ENCODE assay signal across 17 cellular contexts in genomic region chr2:61005736-61006135, GRCh38. TPM values are rescaled to one million over a fixed set of nuclear protein-coding genes. Genes with fewer than 3 reads are reported as not detected.
DNase-seq lines count a peak whose midpoint lies in the region; ATAC-seq, FAIRE-seq and TF ChIP-seq lines count a peak whose summit lies in the region.
"Had no signal": no experiment of that assay in that cellular context is flagged by ENCODE, and none has a peak within 500 bp of the region (broad histone marks: within the 10 kb centered on the region; RNA-seq: fewer than 3 reads in every experiment).

No MANE protein-coding gene starts in this region.

- peak; percentile 35 for DNase-seq in DMS53 (lab: John Stamatoyannopoulos, UW)
- DNase-seq in DMS53 treated with DMSO at 0.1 percent for 48 hours (lab: John Stamatoyannopoulos, UW; ENCODE audit: unreplicated experiment) = no peak
- no peak for DNase-seq in A549 (ENCODE audit: low read depth in 1 of 2, low spot score in 1 of 2)
- DNase-seq in Karpas-422 = no peak
- DNase-seq in body of pancreas = no peak
- no peak for DNase-seq in amniotic stem cell (lab: John Stamatoyannopoulos, UW)
- no peak for DNase-seq in ureter (ENCODE audit: low spot score)
- DNase-seq: CD4-positive, alpha-beta memory T cell; DMS153; DND-41; EL; GM23248; H7 had no signal

- WGBS in A549 (ENCODE audit: missing lambda C conversion rate) = 79% methylated on average over 3 of the region's 3 CpGs
- 62 to 66% methylated on average over 3 of the region's 3 CpGs for WGBS in body of pancreas, 2 donors

- peak overlapping the region; percentile 46 for H2AFZ ChIP-seq in Karpas-422 (ENCODE audit: low read length)
- H2AFZ ChIP-seq: GM23248 had no signal

- H3K4me2 ChIP-seq in A549 = peak overlapping the region; percentile 61
- H3K4me2 ChIP-seq in Karpas-422 (ENCODE audit: low read depth, low read length, poor library complexity, severe bottlenecking) = no peak overlapping the region
- H3K4me2 ChIP-seq: BLaER1 had no signal

- H3K9me3 ChIP-seq in A549 (no peaks in the 10 kb centered on the region), Karpas-422 (ENCODE audit: low read length) (no peaks in the 10 kb centered on the region), body of pancreas (no peaks in the 10 kb centered on the region)
- H3K9me3 ChIP-seq: BLaER1 had no signal

- intact Hi-C loops in body of pancreas (cut with DNase I) = loop anchor here (10.0 kb wide), 1 partner anchor 211 kb away; no protein-coding TSS in a partner anchor

- no peak for FAIRE-seq in A549 (lab: Jason Lieb, UNC)
- FAIRE-seq: GM12878, GM19239 had no signal

- ATAC-seq in A549 (no peak), body of pancreas (no peak), HG02642 (IDR thresholded peaks at IDR 0.05; ENCODE audit: poor library complexity, unreplicated experiment) (no peak)
- ATAC-seq: GM12878 had no signal

- H4K20me1 ChIP-seq in Karpas-422 (ENCODE audit: insufficient read depth, low read depth, low read length) = no peaks in the 10 kb centered on the region
- H4K20me1 ChIP-seq: BLaER1 had no signal

- H3K27me3 ChIP-seq in Karpas-422 (ENCODE audit: low read length) (no peaks in the 10 kb centered on the region), body of pancreas (no peaks in the 10 kb centered on the region)
- H3K27me3 ChIP-seq: BLaER1 had no signal

- CTCF ChIA-PET in A549 (lab: Yijun Ruan, JAX) = interaction anchor here (0.7 to 2.6 kb wide), 5 partner anchors 10 to 298 kb away, joined by 3 to 21 read pairs (median 5); no protein-coding TSS in a partner anchor

- no peak overlapping the region for H3K9ac ChIP-seq in Karpas-422 (ENCODE audit: low read length)
- H3K9ac ChIP-seq: BLaER1, GM23248 had no signal

- H3K4me3 ChIP-seq in A549 = no peak overlapping the region; the same call in 2 of the 3 replicates
- H3K4me3 ChIP-seq in Karpas-422 (ENCODE audit: low read length) = no peak overlapping the region
- H3K4me3 ChIP-seq in body of pancreas = no peak overlapping the region
- H3K4me3 ChIP-seq: BLaER1, GM12878, GM23248 had no signal

- POLR2A ChIA-PET in A549 (lab: Yijun Ruan, JAX) = interaction anchor here (1.8 kb wide), 1 partner anchor 11 kb away, joined by 5 read pairs; no protein-coding TSS in a partner anchor

- no peak for TF ChIP-seq RAD21 in A549 (conservative IDR thresholded peaks at IDR 0.05 in 1 of 2, IDR thresholded peaks at IDR 0.05 in 1 of 2)

- H3K36me3 ChIP-seq in Karpas-422 (ENCODE audit: insufficient read depth, low read length) (no peaks in the 10 kb centered on the region), body of pancreas (replicated peaks in 1 of 2; ENCODE audit: insufficient read depth in 1 of 2, low read depth in 2 of 2) (no peaks in the 10 kb centered on the region)

- H3K4me1 ChIP-seq in A549 = peaks cover 18% of the 10 kb centered on the region
- peaks cover 11% of the 10 kb centered on the region for H3K4me1 ChIP-seq in Karpas-422 (ENCODE audit: low read length)
- peaks cover 23% of the 10 kb centered on the region for H3K4me1 ChIP-seq in body of pancreas
- H3K4me1 ChIP-seq: BLaER1 had no signal

- no peak for TF ChIP-seq EP300 in A549 (IDR thresholded peaks at IDR 0.05)

- no peaks in the 10 kb centered on the region for H3K79me2 ChIP-seq in Karpas-422 (ENCODE audit: low read length)

- no peak overlapping the region for H3K27ac ChIP-seq in A549
- H3K27ac ChIP-seq in Karpas-422 (ENCODE audit: low read length) = 0 out of 2 replicates have a peak overlapping the region, but pooled peaks have one; percentile 6
- peak overlapping the region in 3 of 4 donors; percentile 57 to 73 (median 62) for H3K27ac ChIP-seq in body of pancreas
- H3K27ac ChIP-seq: BLaER1, GM23248 had no signal

- TF ChIP-seq CTCF in A549 (IDR thresholded peaks at IDR 0.05) = no peak
- no peak for TF ChIP-seq CTCF in body of pancreas (IDR thresholded peaks at IDR 0.05)

- no peak for TF ChIP-seq POLR2A in A549 (IDR thresholded peaks at IDR 0.05; ENCODE audit: low read length)
- TF ChIP-seq POLR2A in body of pancreas (IDR thresholded peaks at IDR 0.05) = no peak

- no peaks in the 10 kb centered on the region for H3K9me2 ChIP-seq in Karpas-422 (replicated peaks; ENCODE audit: insufficient read depth, low read length)

TF ChIP-seq in A549, 52 proteins besides CTCF, POLR2A, EP300 and RAD21:
- no peak for TF ChIP-seq FOSB (CRISPR knock-in tag; IDR thresholded peaks at IDR 0.05)
- no peak for TF ChIP-seq BHLHE40 (IDR thresholded peaks at IDR 0.05; ENCODE audit: low read depth, low read length)
- no peak for TF ChIP-seq E2F6 (IDR thresholded peaks at IDR 0.05; ENCODE audit: borderline replicate concordance, low read depth)
- TF ChIP-seq ATOH8 (CRISPR knock-in tag; IDR thresholded peaks at IDR 0.05; ENCODE audit: low read depth) = no peak
- TF ChIP-seq CBX2 (IDR thresholded peaks at IDR 0.05; ENCODE audit: borderline replicate concordance, low read depth) = no peak
- TF ChIP-seq RCOR1 (IDR thresholded peaks at IDR 0.05; ENCODE audit: low read depth, low read length) = no peak
- no peak for TF ChIP-seq KDM1A (IDR thresholded peaks at IDR 0.05; ENCODE audit: low read depth)
- no peak for TF ChIP-seq FOSL2 (IDR thresholded peaks at IDR 0.05)
- TF ChIP-seq FOSL2 (CRISPR knock-in tag; IDR thresholded peaks at IDR 0.05) = no peak
- TF ChIP-seq RNF2 (IDR thresholded peaks at IDR 0.05; ENCODE audit: borderline replicate concordance, low read depth) = no peak
- TF ChIP-seq MAX (IDR thresholded peaks at IDR 0.05) = no peak
- TF ChIP-seq ZC3H11A (IDR thresholded peaks at IDR 0.05) = no peak
- no peak for TF ChIP-seq TFCP2L1 (CRISPR knock-in tag; IDR thresholded peaks at IDR 0.05)
- no peak for TF ChIP-seq CHD4 (IDR thresholded peaks at IDR 0.05; ENCODE audit: borderline replicate concordance)
- TF ChIP-seq KDM5A (IDR thresholded peaks at IDR 0.05) = no peak
- TF ChIP-seq MAZ (IDR thresholded peaks at IDR 0.05; ENCODE audit: borderline replicate concordance, low read depth, low read length) = no peak
- no peak for TF ChIP-seq NFE2L2 (conservative IDR thresholded peaks at IDR 0.05; ENCODE audit: low read length)
- TF ChIP-seq MAFK (IDR thresholded peaks at IDR 0.05; ENCODE audit: partially characterized antibody) = no peak
- no peak for TF ChIP-seq ZFP36 (IDR thresholded peaks at IDR 0.05; ENCODE audit: borderline replicate concordance, partially characterized antibody)
- TF ChIP-seq JUN (IDR thresholded peaks at IDR 0.05) = no peak

RNA-seq across cellular contexts. Expression of gene PEX13, which starts 11.8 kb away (rescaled TPM):
- polyA plus RNA-seq in A549 (2011; rRNA removed) = 41.7 and 42.5 TPM in 2 replicates
- polyA plus RNA-seq in A549 (2012; cell fraction: cytosol; rRNA removed) = 11.5 and 12.3 TPM in 2 replicates
- polyA plus RNA-seq in A549 (2012; cell fraction: nucleus; rRNA removed) = 5.8 and 5.9 TPM in 2 replicates
- 13.8 to 18.5 TPM (median 17.4 TPM) in 3 replicates for polyA plus RNA-seq in A549 (2017; fragmentation: RNase III; extraction: RNeasy Plus Mini Kit Qiagen cat#74134 plus additional on column Dnase treatment)
- 29.0 and 41.0 TPM in 2 replicates for polyA minus RNA-seq in A549 (2011; rRNA and poly(A)+ RNA removed)
- 17.4 and 32.6 TPM in 2 replicates for total RNA-seq in Karpas-422 (2014; rRNA removed; shearing (Covaris generic); ENCODE audit: low replicate concordance)
- 10 to 100 TPM; 18.2 to 19.8 TPM for total RNA-seq in body of pancreas
- total RNA-seq in ureter = 28.2 TPM

RNA-seq across cellular contexts. Expression of gene PUS10, which starts 12.3 kb away (rescaled TPM):
- polyA plus RNA-seq in A549 (2011; rRNA removed) (8.3 and 9.3 TPM in 2 replicates), A549 (2017; fragmentation: RNase III; extraction: RNeasy Plus Mini Kit Qiagen cat#74134 plus additional on column Dnase treatment) (2.7 to 3.6 TPM (median 3.3 TPM) in 3 replicates)
- polyA plus RNA-seq in A549 (2012; cell fraction: cytosol; rRNA removed) = 1.5 and 1.7 TPM in 2 replicates
- polyA plus RNA-seq in A549 (2012; cell fraction: nucleus; rRNA removed) = 0.50 and 1.3 TPM in 2 replicates
- polyA minus RNA-seq in A549 (2011; rRNA and poly(A)+ RNA removed) = 3.2 and 4.5 TPM in 2 replicates
- total RNA-seq in Karpas-422 (2014; rRNA removed; shearing (Covaris generic); ENCODE audit: low replicate concordance) = 11.8 and 18.8 TPM in 2 replicates
- total RNA-seq in body of pancreas (10 to 100 TPM in 1 of 2 donors, 1 to 10 TPM in 1; 3.6 to 15.6 TPM), ureter (7.5 TPM)

RNA-seq across cellular contexts. Expression of gene SANBR, which starts 59.9 kb away (rescaled TPM):
- 25.9 and 31.6 TPM in 2 replicates for polyA plus RNA-seq in A549 (2011; rRNA removed)
- polyA plus RNA-seq in A549 (2012; cell fraction: cytosol; rRNA removed) = 7.5 and 7.7 TPM in 2 replicates
- polyA plus RNA-seq in A549 (2012; cell fraction: nucleus; rRNA removed) = 5.0 and 6.9 TPM in 2 replicates
- 13.9 to 17.1 TPM (median 16.9 TPM) in 3 replicates for polyA plus RNA-seq in A549 (2017; fragmentation: RNase III; extraction: RNeasy Plus Mini Kit Qiagen cat#74134 plus additional on column Dnase treatment)
- 13.1 and 18.1 TPM in 2 replicates for polyA minus RNA-seq in A549 (2011; rRNA and poly(A)+ RNA removed)
- 11.2 and 13.3 TPM in 2 replicates for total RNA-seq in Karpas-422 (2014; rRNA removed; shearing (Covaris generic); ENCODE audit: low replicate concordance)
- total RNA-seq in body of pancreas = 1 to 10 TPM; 5.2 to 6.9 TPM
- total RNA-seq in ureter = 13.3 TPM

Comparison
In these comparisons a context has a peak if more than half of its experiments do, and no peak if none do; other contexts are left out.
1. H3K27ac ChIP-seq: peak in Karpas-422 (single experiment) and body of pancreas (3 of 4); none in A549 (0 of 2).